In genomic region chr19:52922841-52923781, GRCh38 we compare ENCODE assay signal across 1 cellular context.
TF ChIP-seq lines count a peak whose summit lies in the region.

Gene ZNF888 (minus strand): TSS chr19:52923428. CDS start chr19:52917873, 5,555 bp downstream.

TF ChIP-seq in K562, 482 proteins besides CTCF, POLR2A, EP300 and RAD21 (continued from another document and continues in another):
- TF ChIP-seq, protein P1, sequence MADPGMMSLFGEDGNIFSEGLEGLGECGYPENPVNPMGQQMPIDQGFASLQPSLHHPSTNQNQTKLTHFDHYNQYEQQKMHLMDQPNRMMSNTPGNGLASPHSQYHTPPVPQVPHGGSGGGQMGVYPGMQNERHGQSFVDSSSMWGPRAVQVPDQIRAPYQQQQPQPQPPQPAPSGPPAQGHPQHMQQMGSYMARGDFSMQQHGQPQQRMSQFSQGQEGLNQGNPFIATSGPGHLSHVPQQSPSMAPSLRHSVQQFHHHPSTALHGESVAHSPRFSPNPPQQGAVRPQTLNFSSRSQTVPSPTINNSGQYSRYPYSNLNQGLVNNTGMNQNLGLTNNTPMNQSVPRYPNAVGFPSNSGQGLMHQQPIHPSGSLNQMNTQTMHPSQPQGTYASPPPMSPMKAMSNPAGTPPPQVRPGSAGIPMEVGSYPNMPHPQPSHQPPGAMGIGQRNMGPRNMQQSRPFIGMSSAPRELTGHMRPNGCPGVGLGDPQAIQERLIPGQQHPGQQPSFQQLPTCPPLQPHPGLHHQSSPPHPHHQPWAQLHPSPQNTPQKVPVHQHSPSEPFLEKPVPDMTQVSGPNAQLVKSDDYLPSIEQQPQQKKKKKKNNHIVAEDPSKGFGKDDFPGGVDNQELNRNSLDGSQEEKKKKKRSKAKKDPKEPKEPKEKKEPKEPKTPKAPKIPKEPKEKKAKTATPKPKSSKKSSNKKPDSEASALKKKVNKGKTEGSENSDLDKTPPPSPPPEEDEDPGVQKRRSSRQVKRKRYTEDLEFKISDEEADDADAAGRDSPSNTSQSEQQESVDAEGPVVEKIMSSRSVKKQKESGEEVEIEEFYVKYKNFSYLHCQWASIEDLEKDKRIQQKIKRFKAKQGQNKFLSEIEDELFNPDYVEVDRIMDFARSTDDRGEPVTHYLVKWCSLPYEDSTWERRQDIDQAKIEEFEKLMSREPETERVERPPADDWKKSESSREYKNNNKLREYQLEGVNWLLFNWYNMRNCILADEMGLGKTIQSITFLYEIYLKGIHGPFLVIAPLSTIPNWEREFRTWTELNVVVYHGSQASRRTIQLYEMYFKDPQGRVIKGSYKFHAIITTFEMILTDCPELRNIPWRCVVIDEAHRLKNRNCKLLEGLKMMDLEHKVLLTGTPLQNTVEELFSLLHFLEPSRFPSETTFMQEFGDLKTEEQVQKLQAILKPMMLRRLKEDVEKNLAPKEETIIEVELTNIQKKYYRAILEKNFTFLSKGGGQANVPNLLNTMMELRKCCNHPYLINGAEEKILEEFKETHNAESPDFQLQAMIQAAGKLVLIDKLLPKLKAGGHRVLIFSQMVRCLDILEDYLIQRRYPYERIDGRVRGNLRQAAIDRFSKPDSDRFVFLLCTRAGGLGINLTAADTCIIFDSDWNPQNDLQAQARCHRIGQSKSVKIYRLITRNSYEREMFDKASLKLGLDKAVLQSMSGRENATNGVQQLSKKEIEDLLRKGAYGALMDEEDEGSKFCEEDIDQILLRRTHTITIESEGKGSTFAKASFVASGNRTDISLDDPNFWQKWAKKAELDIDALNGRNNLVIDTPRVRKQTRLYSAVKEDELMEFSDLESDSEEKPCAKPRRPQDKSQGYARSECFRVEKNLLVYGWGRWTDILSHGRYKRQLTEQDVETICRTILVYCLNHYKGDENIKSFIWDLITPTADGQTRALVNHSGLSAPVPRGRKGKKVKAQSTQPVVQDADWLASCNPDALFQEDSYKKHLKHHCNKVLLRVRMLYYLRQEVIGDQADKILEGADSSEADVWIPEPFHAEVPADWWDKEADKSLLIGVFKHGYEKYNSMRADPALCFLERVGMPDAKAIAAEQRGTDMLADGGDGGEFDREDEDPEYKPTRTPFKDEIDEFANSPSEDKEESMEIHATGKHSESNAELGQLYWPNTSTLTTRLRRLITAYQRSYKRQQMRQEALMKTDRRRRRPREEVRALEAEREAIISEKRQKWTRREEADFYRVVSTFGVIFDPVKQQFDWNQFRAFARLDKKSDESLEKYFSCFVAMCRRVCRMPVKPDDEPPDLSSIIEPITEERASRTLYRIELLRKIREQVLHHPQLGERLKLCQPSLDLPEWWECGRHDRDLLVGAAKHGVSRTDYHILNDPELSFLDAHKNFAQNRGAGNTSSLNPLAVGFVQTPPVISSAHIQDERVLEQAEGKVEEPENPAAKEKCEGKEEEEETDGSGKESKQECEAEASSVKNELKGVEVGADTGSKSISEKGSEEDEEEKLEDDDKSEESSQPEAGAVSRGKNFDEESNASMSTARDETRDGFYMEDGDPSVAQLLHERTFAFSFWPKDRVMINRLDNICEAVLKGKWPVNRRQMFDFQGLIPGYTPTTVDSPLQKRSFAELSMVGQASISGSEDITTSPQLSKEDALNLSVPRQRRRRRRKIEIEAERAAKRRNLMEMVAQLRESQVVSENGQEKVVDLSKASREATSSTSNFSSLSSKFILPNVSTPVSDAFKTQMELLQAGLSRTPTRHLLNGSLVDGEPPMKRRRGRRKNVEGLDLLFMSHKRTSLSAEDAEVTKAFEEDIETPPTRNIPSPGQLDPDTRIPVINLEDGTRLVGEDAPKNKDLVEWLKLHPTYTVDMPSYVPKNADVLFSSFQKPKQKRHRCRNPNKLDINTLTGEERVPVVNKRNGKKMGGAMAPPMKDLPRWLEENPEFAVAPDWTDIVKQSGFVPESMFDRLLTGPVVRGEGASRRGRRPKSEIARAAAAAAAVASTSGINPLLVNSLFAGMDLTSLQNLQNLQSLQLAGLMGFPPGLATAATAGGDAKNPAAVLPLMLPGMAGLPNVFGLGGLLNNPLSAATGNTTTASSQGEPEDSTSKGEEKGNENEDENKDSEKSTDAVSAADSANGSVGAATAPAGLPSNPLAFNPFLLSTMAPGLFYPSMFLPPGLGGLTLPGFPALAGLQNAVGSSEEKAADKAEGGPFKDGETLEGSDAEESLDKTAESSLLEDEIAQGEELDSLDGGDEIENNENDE (IDR thresholded peaks at IDR 0.05; ENCODE audit: low read depth, low read length) = no peak
- TF ChIP-seq ATF2 (CRISPR knock-in tag; IDR thresholded peaks at IDR 0.05) (no peak), CBFA2T3 (IDR thresholded peaks at IDR 0.05) (no peak), EP400 (IDR thresholded peaks at IDR 0.05) (peak; percentile 81), ZNF280B (CRISPR knock-in tag; IDR thresholded peaks at IDR 0.05) (no peak), ZBED1 (IDR thresholded peaks at IDR 0.05) (no peak), VEZF1 (CRISPR knock-in tag; IDR thresholded peaks at IDR 0.05) (peak; percentile 46), KAT7 (CRISPR knock-in tag; IDR thresholded peaks at IDR 0.05; ENCODE audit: borderline replicate concordance) (0 out of 2 replicates have a peak, but pooled peaks have one; percentile 43), RBM34 (IDR thresholded peaks at IDR 0.05; ENCODE audit: borderline replicate concordance, insufficient read depth, low read length) (no peak), ZNF143 (CRISPR knock-in tag; IDR thresholded peaks at IDR 0.05) (no peak), CTBP1 (IDR thresholded peaks at IDR 0.05; ENCODE audit: borderline replicate concordance) (no peak), CUX1 (CRISPR knock-in tag; IDR thresholded peaks at IDR 0.05) (no peak), SRSF1 (IDR thresholded peaks at IDR 0.05; ENCODE audit: low read depth, low read length) (no peak), MEIS2 (IDR thresholded peaks at IDR 0.05; ENCODE audit: partially characterized antibody) (no peak), LCOR (CRISPR knock-in tag; IDR thresholded peaks at IDR 0.05) (no peak), ZNF512 (tag; IDR thresholded peaks at IDR 0.05) (no peak), CREB1 (IDR thresholded peaks at IDR 0.05) (peak; percentile 20; the same call in 1 of the 2 replicates), CREB1 (CRISPR knock-in tag; IDR thresholded peaks at IDR 0.05) (0 out of 2 replicates have a peak, but pooled peaks have one; percentile 18), POLR2AphosphoS5 (IDR thresholded peaks at IDR 0.05; ENCODE audit: control insufficient read depth, insufficient read depth, low read depth, low read length) (peak; percentile 87), MXD1 (CRISPR knock-in tag; IDR thresholded peaks at IDR 0.05; ENCODE audit: borderline replicate concordance, poor library complexity, severe bottlenecking) (no peak), FOXA1 (IDR thresholded peaks at IDR 0.05; ENCODE audit: borderline replicate concordance) (no peak), GABPB1 (CRISPR knock-in tag; IDR thresholded peaks at IDR 0.05) (peak; percentile 56; the same call in 1 of the 2 replicates)
- TF ChIP-seq, protein P2, sequence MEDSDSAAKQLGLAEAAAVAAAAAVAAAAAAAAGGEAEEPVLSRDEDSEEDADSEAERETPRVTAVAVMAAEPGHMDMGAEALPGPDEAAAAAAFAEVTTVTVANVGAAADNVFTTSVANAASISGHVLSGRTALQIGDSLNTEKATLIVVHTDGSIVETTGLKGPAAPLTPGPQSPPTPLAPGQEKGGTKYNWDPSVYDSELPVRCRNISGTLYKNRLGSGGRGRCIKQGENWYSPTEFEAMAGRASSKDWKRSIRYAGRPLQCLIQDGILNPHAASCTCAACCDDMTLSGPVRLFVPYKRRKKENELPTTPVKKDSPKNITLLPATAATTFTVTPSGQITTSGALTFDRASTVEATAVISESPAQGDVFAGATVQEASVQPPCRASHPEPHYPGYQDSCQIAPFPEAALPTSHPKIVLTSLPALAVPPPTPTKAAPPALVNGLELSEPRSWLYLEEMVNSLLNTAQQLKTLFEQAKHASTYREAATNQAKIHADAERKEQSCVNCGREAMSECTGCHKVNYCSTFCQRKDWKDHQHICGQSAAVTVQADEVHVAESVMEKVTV (CRISPR knock-in tag; IDR thresholded peaks at IDR 0.05) = no peak
